In genomic region chr2:95391641-95392310, GRCh38 we compare ENCODE assay signal across 1 cellular context.
TF ChIP-seq lines count a peak whose summit lies in the region.

No MANE protein-coding gene starts in this region.

TF ChIP-seq in HepG2, 621 proteins besides CTCF, POLR2A, EP300 and RAD21 (continued from another document and continues in another):
- TF ChIP-seq HIC2 (CRISPR knock-in tag; IDR thresholded peaks at IDR 0.05; ENCODE audit: low read depth) (peak; percentile 77; the same call in 1 of the 2 replicates), GMEB1 (CRISPR knock-in tag; IDR thresholded peaks at IDR 0.05; ENCODE audit: borderline replicate concordance) (no peak), ZBTB40 (IDR thresholded peaks at IDR 0.05) (no peak), ZBTB40 (CRISPR knock-in tag; IDR thresholded peaks at IDR 0.05) (peak; percentile 69), RFX3 (CRISPR knock-in tag; IDR thresholded peaks at IDR 0.05) (no peak), ZNF563 (CRISPR knock-in tag; IDR thresholded peaks at IDR 0.05) (no peak), GATAD2A (CRISPR knock-in tag; IDR thresholded peaks at IDR 0.05) (peak; percentile 88), MED1 (CRISPR knock-in tag; IDR thresholded peaks at IDR 0.05) (peak; percentile 38; the same call in 1 of the 2 replicates), ZFP36L1 (CRISPR knock-in tag; IDR thresholded peaks at IDR 0.05) (no peak), ZFP1 (CRISPR knock-in tag; IDR thresholded peaks at IDR 0.05) (no peak), ZNF235 (CRISPR knock-in tag; IDR thresholded peaks at IDR 0.05; ENCODE audit: borderline replicate concordance) (no peak), SMAD3 (CRISPR knock-in tag; IDR thresholded peaks at IDR 0.05) (no peak), TP53 (CRISPR knock-in tag; conservative IDR thresholded peaks at IDR 0.05) (no peak), MXI1 (IDR thresholded peaks at IDR 0.05; ENCODE audit: borderline replicate concordance, low read depth, low read length) (no peak), PAWR (CRISPR knock-in tag; IDR thresholded peaks at IDR 0.05; ENCODE audit: borderline replicate concordance) (no peak), AGO2 (optimal IDR thresholded peaks at IDR 0.05; ENCODE audit: low read depth, low read length) (no peak), ZNF430 (CRISPR knock-in tag; IDR thresholded peaks at IDR 0.05) (no peak)
- TF ChIP-seq, protein P1, sequence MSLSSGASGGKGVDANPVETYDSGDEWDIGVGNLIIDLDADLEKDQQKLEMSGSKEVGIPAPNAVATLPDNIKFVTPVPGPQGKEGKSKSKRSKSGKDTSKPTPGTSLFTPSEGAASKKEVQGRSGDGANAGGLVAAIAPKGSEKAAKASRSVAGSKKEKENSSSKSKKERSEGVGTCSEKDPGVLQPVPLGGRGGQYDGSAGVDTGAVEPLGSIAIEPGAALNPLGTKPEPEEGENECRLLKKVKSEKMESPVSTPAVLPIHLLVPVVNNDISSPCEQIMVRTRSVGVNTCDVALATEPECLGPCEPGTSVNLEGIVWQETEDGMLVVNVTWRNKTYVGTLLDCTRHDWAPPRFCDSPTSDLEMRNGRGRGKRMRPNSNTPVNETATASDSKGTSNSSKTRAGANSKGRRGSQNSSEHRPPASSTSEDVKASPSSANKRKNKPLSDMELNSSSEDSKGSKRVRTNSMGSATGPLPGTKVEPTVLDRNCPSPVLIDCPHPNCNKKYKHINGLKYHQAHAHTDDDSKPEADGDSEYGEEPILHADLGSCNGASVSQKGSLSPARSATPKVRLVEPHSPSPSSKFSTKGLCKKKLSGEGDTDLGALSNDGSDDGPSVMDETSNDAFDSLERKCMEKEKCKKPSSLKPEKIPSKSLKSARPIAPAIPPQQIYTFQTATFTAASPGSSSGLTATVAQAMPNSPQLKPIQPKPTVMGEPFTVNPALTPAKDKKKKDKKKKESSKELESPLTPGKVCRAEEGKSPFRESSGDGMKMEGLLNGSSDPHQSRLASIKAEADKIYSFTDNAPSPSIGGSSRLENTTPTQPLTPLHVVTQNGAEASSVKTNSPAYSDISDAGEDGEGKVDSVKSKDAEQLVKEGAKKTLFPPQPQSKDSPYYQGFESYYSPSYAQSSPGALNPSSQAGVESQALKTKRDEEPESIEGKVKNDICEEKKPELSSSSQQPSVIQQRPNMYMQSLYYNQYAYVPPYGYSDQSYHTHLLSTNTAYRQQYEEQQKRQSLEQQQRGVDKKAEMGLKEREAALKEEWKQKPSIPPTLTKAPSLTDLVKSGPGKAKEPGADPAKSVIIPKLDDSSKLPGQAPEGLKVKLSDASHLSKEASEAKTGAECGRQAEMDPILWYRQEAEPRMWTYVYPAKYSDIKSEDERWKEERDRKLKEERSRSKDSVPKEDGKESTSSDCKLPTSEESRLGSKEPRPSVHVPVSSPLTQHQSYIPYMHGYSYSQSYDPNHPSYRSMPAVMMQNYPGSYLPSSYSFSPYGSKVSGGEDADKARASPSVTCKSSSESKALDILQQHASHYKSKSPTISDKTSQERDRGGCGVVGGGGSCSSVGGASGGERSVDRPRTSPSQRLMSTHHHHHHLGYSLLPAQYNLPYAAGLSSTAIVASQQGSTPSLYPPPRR (CRISPR knock-in tag; IDR thresholded peaks at IDR 0.05; ENCODE audit: borderline replicate concordance) = 0 out of 2 replicates have a peak, but pooled peaks have one; percentile 30
- TF ChIP-seq, protein P2, sequence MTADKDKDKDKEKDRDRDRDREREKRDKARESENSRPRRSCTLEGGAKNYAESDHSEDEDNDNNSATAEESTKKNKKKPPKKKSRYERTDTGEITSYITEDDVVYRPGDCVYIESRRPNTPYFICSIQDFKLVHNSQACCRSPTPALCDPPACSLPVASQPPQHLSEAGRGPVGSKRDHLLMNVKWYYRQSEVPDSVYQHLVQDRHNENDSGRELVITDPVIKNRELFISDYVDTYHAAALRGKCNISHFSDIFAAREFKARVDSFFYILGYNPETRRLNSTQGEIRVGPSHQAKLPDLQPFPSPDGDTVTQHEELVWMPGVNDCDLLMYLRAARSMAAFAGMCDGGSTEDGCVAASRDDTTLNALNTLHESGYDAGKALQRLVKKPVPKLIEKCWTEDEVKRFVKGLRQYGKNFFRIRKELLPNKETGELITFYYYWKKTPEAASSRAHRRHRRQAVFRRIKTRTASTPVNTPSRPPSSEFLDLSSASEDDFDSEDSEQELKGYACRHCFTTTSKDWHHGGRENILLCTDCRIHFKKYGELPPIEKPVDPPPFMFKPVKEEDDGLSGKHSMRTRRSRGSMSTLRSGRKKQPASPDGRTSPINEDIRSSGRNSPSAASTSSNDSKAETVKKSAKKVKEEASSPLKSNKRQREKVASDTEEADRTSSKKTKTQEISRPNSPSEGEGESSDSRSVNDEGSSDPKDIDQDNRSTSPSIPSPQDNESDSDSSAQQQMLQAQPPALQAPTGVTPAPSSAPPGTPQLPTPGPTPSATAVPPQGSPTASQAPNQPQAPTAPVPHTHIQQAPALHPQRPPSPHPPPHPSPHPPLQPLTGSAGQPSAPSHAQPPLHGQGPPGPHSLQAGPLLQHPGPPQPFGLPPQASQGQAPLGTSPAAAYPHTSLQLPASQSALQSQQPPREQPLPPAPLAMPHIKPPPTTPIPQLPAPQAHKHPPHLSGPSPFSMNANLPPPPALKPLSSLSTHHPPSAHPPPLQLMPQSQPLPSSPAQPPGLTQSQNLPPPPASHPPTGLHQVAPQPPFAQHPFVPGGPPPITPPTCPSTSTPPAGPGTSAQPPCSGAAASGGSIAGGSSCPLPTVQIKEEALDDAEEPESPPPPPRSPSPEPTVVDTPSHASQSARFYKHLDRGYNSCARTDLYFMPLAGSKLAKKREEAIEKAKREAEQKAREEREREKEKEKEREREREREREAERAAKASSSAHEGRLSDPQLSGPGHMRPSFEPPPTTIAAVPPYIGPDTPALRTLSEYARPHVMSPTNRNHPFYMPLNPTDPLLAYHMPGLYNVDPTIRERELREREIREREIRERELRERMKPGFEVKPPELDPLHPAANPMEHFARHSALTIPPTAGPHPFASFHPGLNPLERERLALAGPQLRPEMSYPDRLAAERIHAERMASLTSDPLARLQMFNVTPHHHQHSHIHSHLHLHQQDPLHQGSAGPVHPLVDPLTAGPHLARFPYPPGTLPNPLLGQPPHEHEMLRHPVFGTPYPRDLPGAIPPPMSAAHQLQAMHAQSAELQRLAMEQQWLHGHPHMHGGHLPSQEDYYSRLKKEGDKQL (CRISPR knock-in tag; IDR thresholded peaks at IDR 0.05; ENCODE audit: low read depth) = no peak
- TF ChIP-seq, protein P3, sequence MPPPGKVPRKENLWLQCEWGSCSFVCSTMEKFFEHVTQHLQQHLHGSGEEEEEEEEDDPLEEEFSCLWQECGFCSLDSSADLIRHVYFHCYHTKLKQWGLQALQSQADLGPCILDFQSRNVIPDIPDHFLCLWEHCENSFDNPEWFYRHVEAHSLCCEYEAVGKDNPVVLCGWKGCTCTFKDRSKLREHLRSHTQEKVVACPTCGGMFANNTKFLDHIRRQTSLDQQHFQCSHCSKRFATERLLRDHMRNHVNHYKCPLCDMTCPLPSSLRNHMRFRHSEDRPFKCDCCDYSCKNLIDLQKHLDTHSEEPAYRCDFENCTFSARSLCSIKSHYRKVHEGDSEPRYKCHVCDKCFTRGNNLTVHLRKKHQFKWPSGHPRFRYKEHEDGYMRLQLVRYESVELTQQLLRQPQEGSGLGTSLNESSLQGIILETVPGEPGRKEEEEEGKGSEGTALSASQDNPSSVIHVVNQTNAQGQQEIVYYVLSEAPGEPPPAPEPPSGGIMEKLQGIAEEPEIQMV (CRISPR knock-in tag; IDR thresholded peaks at IDR 0.05; ENCODE audit: low read depth) = peak; percentile 61; the same call in 1 of the 2 replicates
- TF ChIP-seq, protein P4, sequence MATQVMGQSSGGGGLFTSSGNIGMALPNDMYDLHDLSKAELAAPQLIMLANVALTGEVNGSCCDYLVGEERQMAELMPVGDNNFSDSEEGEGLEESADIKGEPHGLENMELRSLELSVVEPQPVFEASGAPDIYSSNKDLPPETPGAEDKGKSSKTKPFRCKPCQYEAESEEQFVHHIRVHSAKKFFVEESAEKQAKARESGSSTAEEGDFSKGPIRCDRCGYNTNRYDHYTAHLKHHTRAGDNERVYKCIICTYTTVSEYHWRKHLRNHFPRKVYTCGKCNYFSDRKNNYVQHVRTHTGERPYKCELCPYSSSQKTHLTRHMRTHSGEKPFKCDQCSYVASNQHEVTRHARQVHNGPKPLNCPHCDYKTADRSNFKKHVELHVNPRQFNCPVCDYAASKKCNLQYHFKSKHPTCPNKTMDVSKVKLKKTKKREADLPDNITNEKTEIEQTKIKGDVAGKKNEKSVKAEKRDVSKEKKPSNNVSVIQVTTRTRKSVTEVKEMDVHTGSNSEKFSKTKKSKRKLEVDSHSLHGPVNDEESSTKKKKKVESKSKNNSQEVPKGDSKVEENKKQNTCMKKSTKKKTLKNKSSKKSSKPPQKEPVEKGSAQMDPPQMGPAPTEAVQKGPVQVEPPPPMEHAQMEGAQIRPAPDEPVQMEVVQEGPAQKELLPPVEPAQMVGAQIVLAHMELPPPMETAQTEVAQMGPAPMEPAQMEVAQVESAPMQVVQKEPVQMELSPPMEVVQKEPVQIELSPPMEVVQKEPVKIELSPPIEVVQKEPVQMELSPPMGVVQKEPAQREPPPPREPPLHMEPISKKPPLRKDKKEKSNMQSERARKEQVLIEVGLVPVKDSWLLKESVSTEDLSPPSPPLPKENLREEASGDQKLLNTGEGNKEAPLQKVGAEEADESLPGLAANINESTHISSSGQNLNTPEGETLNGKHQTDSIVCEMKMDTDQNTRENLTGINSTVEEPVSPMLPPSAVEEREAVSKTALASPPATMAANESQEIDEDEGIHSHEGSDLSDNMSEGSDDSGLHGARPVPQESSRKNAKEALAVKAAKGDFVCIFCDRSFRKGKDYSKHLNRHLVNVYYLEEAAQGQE (IDR thresholded peaks at IDR 0.05; ENCODE audit: borderline replicate concordance in 1 of 2, low read depth in 1 of 2, low read length in 2 of 2) = no peak
